1 cellular context compared by ENCODE assay signal in genomic region chr18:61575419-61575818, GRCh38.
TF ChIP-seq lines count a peak whose summit lies in the region.

No MANE protein-coding gene starts in this region.

TF ChIP-seq in GM23338, 12 proteins besides CTCF, POLR2A, EP300 and RAD21:
- TF ChIP-seq ZNF462 (CRISPR knock-in tag; IDR thresholded peaks at IDR 0.05) (peak; percentile 91), NANOG (IDR thresholded peaks at IDR 0.05; ENCODE audit: borderline replicate concordance) (no peak)
